ENCODE assay signal across 8 cellular contexts in genomic region chr11:13238879-13239514, GRCh38.
DNase-seq lines count a peak whose midpoint lies in the region; ATAC-seq and TF ChIP-seq lines count a peak whose summit lies in the region.
"Had no signal": no experiment of that assay in that cellular context is flagged by ENCODE, and none has a peak within 500 bp of the region (broad histone marks: within the 10 kb centered on the region; RNA-seq: fewer than 3 reads in every experiment).

No MANE protein-coding gene starts in this region.

- H3K79me2 ChIP-seq in OCI-LY1 (ENCODE audit: insufficient read depth, low read length), result no peaks in the 10 kb centered on the region
- no peaks in the 10 kb centered on the region for H3K79me2 ChIP-seq in parathyroid adenoma

- H3K27ac ChIP-seq in OCI-LY1 (ENCODE audit: low read depth, low read length, poor library complexity, severe bottlenecking) (no peak overlapping the region), parathyroid adenoma (no peak overlapping the region)
- H3K27ac ChIP-seq: epithelial cell of prostate had no signal

- no peak overlapping the region for H3K4me2 ChIP-seq in OCI-LY1 (ENCODE audit: low read length)
- no peak overlapping the region for H3K4me2 ChIP-seq in parathyroid adenoma (ENCODE audit: low read length)

- H3K9me2 ChIP-seq in OCI-LY1 (ENCODE audit: low read depth, low read length), result no peaks in the 10 kb centered on the region

- no peaks in the 10 kb centered on the region for H4K20me1 ChIP-seq in OCI-LY1 (ENCODE audit: insufficient read depth, low read length)

- H3K9ac ChIP-seq in OCI-LY1 (ENCODE audit: low read length), result no peak overlapping the region
- H3K9ac ChIP-seq in parathyroid adenoma, result no peak overlapping the region

- TF ChIP-seq CTCF in GM12875 (IDR thresholded peaks at IDR 0.05; ENCODE audit: borderline replicate concordance, insufficient read depth, low read depth, low read length) (peak; percentile 74), OCI-LY1 (IDR thresholded peaks at IDR 0.05; ENCODE audit: low read length) (peak; percentile 95), parathyroid adenoma (IDR thresholded peaks at IDR 0.05) (peak; percentile 71)

- no peak overlapping the region for H3K4me3 ChIP-seq in GM12875 (ENCODE audit: low read depth, low read length)
- no peak overlapping the region for H3K4me3 ChIP-seq in OCI-LY1 (ENCODE audit: low read depth, low read length, poor library complexity, severe bottlenecking)
- no peak overlapping the region for H3K4me3 ChIP-seq in parathyroid adenoma (ENCODE audit: low read depth, low read length)

- DNase-seq in activated T-cell treated with anti-CD3 and anti-CD28 coated beads for 24 hours (ENCODE audit: low read depth) (peak; percentile 42), fibroblast of peridontal ligament (ENCODE audit: extremely low read depth) (peak; percentile 44), putamen (ENCODE audit: low spot score) (no peak)

- no peaks in the 10 kb centered on the region for H3K27me3 ChIP-seq in OCI-LY1 (ENCODE audit: insufficient read depth, low read length)
- H3K27me3 ChIP-seq in parathyroid adenoma (ENCODE audit: control insufficient read depth, insufficient read depth, low read length), result no peaks in the 10 kb centered on the region

- H3K9me3 ChIP-seq in OCI-LY1 (ENCODE audit: low read length), result no peaks in the 10 kb centered on the region
- no peaks in the 10 kb centered on the region for H3K9me3 ChIP-seq in parathyroid adenoma (ENCODE audit: control insufficient read depth, low read length)

- H3F3A ChIP-seq in OCI-LY1 (ENCODE audit: insufficient read depth, low read length), result no peaks in the 10 kb centered on the region

- H3K36me3 ChIP-seq in OCI-LY1 (ENCODE audit: insufficient read depth, low read length) (no peaks in the 10 kb centered on the region), parathyroid adenoma (ENCODE audit: control insufficient read depth, insufficient read depth, low read length) (no peaks in the 10 kb centered on the region)

- H2AFZ ChIP-seq in OCI-LY1 (ENCODE audit: low read length), result no peak overlapping the region
- H2AFZ ChIP-seq in parathyroid adenoma, result no peak overlapping the region

- H3K4me1 ChIP-seq in OCI-LY1 (ENCODE audit: insufficient read depth, low read length, severe bottlenecking) (no peaks in the 10 kb centered on the region), parathyroid adenoma (peaks cover 4% of the 10 kb centered on the region)

- ATAC-seq in HG02981 (IDR thresholded peaks at IDR 0.05; ENCODE audit: unreplicated experiment), result peak; percentile 64
